ENCODE assay signal across 15 cellular contexts in genomic region chr20:43284481-43284880, GRCh38.
"Had no signal": no experiment of that assay in that cellular context is flagged by ENCODE, and none has a peak within 500 bp of the region (broad histone marks: within the 10 kb centered on the region; RNA-seq: fewer than 3 reads in every experiment).

No MANE protein-coding gene starts in this region.

- DNase-seq: left ventricle myocardium inferior; naive B cell; natural killer cell; nephron progenitor cell; occipital lobe; retina; right cardiac atrium; sigmoid colon; small intestine; spleen; stimulated activated CD4-positive, alpha-beta T cell treated with anti-CD3 and anti-CD28 coated beads, Interleukin-4, amount 100 ng/mL, for 24 hours; stimulated activated naive CD4-positive, alpha-beta T cell; tibial artery; trophoblast cell; upper lobe of right lung had no signal
